In the genomic region with DNA sequence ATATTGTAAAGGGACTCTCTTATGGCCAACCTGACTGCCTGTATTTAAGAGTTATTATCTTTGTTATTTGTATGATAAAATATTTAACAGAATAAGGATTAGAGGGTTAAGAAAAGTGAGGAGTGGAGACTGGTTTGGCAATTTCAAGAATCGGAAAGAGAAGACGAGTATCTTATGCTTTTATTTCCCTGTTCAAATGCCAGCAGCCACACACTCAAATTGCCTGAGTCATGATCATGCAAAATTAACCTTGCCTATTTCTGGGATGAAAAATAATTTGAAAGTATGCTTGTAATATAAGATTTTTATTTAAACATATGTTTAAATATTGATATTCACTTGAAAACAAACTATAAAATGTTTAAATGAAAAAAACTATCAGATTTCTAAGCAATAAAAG, we compare ENCODE assay signal across 23 cellular contexts.
"Had no signal": no experiment of that assay in that cellular context is flagged by ENCODE, and none has a peak within 500 bp of the region (broad histone marks: within the 10 kb centered on the region; RNA-seq: fewer than 3 reads in every experiment).

No MANE protein-coding gene starts in this region.

- H3K9me3 ChIP-seq: ascending aorta, esophagus squamous epithelium, gastroesophageal sphincter, psoas muscle, uterus had no signal

- ATAC-seq: activated CD4-positive, CD25-positive, alpha-beta regulatory T cell treated with anti-CD3 and anti-CD28 coated beads, Interleukin-2, amount 50 U/mL, for 24 hours; activated T-cell treated with anti-CD3 and anti-CD28 coated beads, Interleukin-2, amount 50 U/mL, for 72 hours; gastroesophageal sphincter; heart left ventricle; left ventricle myocardium superior; psoas muscle; right cardiac atrium had no signal

- DNase-seq: activated CD4-positive, alpha-beta T cell treated with anti-CD3 and anti-CD28 coated beads, Interleukin-2, amount 50 U/mL, for 1 hour; activated CD8-positive, alpha-beta memory T cell treated with anti-CD3 and anti-CD28 coated beads, Interleukin-2, amount 50 U/mL, for 4 hours; activated effector memory CD4-positive, alpha-beta T cell treated with anti-CD3 and anti-CD28 coated beads, Interleukin-2, amount 50 U/mL, for 16 hours; activated naive CD4-positive, alpha-beta T cell treated with anti-CD3 and anti-CD28 coated beads, Interleukin-2, amount 50 U/mL, for 16 hours; activated T-cell treated with anti-CD3 and anti-CD28 coated beads, Interleukin-2, amount 50 U/mL, for 72 hours; effector CD4-positive, alpha-beta T cell; esophagus squamous epithelium; heart left ventricle; left ventricle myocardium superior; psoas muscle; right cardiac atrium; small intestine; stimulated activated CD4-positive, alpha-beta T cell treated with anti-CD3 and anti-CD28 coated beads, Interleukin-15, amount 100 ng/mL, for 24 hours; stimulated activated CD4-positive, alpha-beta T cell treated with anti-CD3 and anti-CD28 coated beads, Interleukin-2, amount 100 ng/mL, for 48 hours; uterus had no signal

- H3K4me3 ChIP-seq: ascending aorta, esophagus squamous epithelium, gastroesophageal sphincter, heart left ventricle, neural progenitor cell, psoas muscle, tibial nerve, uterus had no signal

- H3K4me3 Mint-ChIP-seq: activated T-cell treated with anti-CD3 and anti-CD28 coated beads, Interleukin-2, amount 50 U/mL, for 72 hours; neural progenitor cell; stimulated activated naive CD8-positive, alpha-beta T cell treated with anti-CD3 and anti-CD28 coated beads, Interleukin-15, Interleukin-2, amounts not matched to agents 100 ng/mL and 50 ng/mL, for 24 hours; T-helper 1 cell treated with Interleukin-12 subunit alpha and Interleukin-12 subunit beta and Interleukin-4 antibody, amounts not matched to agents 30 μg/mL and 1 μg/mL, for 36 hours had no signal

- H3K36me3 Mint-ChIP-seq: neural progenitor cell had no signal

- H3K27ac Mint-ChIP-seq: activated T-cell treated with anti-CD3 and anti-CD28 coated beads, Interleukin-2, amount 50 U/mL, for 72 hours; neural progenitor cell; stimulated activated naive CD8-positive, alpha-beta T cell treated with anti-CD3 and anti-CD28 coated beads, Interleukin-15, Interleukin-2, amounts not matched to agents 100 ng/mL and 50 ng/mL, for 24 hours; T-helper 1 cell treated with Interleukin-12 subunit alpha and Interleukin-12 subunit beta and Interleukin-4 antibody, amounts not matched to agents 30 μg/mL and 1 μg/mL, for 36 hours had no signal

- H3K4me1 ChIP-seq: ascending aorta, esophagus squamous epithelium, gastroesophageal sphincter, heart left ventricle, psoas muscle, uterus had no signal

- H3K27me3 ChIP-seq: ascending aorta, esophagus squamous epithelium, gastroesophageal sphincter, heart left ventricle, neural progenitor cell, tibial nerve, uterus had no signal

- H3K4me2 ChIP-seq: neural progenitor cell had no signal

- H3K27ac ChIP-seq: ascending aorta, esophagus squamous epithelium, gastroesophageal sphincter, heart left ventricle, neural progenitor cell, psoas muscle, tibial nerve had no signal

- H3K27me3 Mint-ChIP-seq: stimulated activated naive CD8-positive, alpha-beta T cell treated with anti-CD3 and anti-CD28 coated beads, Interleukin-15, Interleukin-2, amounts not matched to agents 100 ng/mL and 50 ng/mL, for 24 hours had no signal

- H3K9ac ChIP-seq: neural progenitor cell had no signal

- FAIRE-seq: endothelial cell of umbilical vein, small intestine had no signal

- H3K36me3 ChIP-seq: ascending aorta, esophagus squamous epithelium, gastroesophageal sphincter, heart left ventricle, neural progenitor cell, tibial nerve, uterus had no signal
